7 cellular contexts compared by ENCODE assay signal in genomic region chrY:12327748-12328147, GRCh38.
"Had no signal": no experiment of that assay in that cellular context is flagged by ENCODE, and none has a peak within 500 bp of the region (broad histone marks: within the 10 kb centered on the region; RNA-seq: fewer than 3 reads in every experiment).

No MANE protein-coding gene starts in this region.

- H3K4me3 Mint-ChIP-seq: H9, HFFc6, IgD-negative memory B cell had no signal

- H3K4me1 Mint-ChIP-seq: H9, IgD-negative memory B cell had no signal

- H3K9me3 Mint-ChIP-seq: H9, HFFc6, IgD-negative memory B cell had no signal

- H3K4me3 ChIP-seq: GM23248 had no signal

- H3K36me3 Mint-ChIP-seq: IgD-negative memory B cell had no signal

- DNase-seq: GM23248, H9, HCEC 1CT, HFFc6, KBM-7 had no signal

- H3K27ac Mint-ChIP-seq: H9, HFFc6, IgD-negative memory B cell had no signal

- ATAC-seq: HepG2 had no signal
